Comparison of ENCODE assay signal across 8 cellular contexts in genomic region chrX:107775734-107776511, GRCh38. TPM values are rescaled to one million over a fixed set of nuclear protein-coding genes. Genes with fewer than 3 reads are reported as not detected.
DNase-seq lines count a peak whose midpoint lies in the region; ATAC-seq, FAIRE-seq and TF ChIP-seq lines count a peak whose summit lies in the region.

TSC22D3 (minus strand) TSS chrX:107775787; CDS start chrX:107775419, 368 bp downstream.

- no peaks in the 10 kb centered on the region for H3K36me3 ChIP-seq in kidney (ENCODE audit: control insufficient read depth in 1 of 2, insufficient read depth in 2 of 2, low read length in 2 of 2)

- peak within 1 kb of the TSS; percentile 64 for H3K4me3 ChIP-seq in kidney (ENCODE audit: low read length in 2 of 2)

- H3K4me3 Mint-ChIP-seq in chondrocyte (ENCODE audit: unreplicated experiment), result peak within 1 kb of the TSS; percentile 79

- peak; percentile 72 for DNase-seq in ACHN
- peak; percentile 66 for DNase-seq in NCI-H2227 (lab: John Stamatoyannopoulos, UW; ENCODE audit: unreplicated experiment)
- peak; percentile 16 for DNase-seq in activated CD4-positive, alpha-beta T cell treated with anti-CD3 and anti-CD28 coated beads for 1 hour
- DNase-seq in chondrocyte (ENCODE audit: low spot score), result no peak
- DNase-seq in kidney, result peak; percentile 93
- peak; percentile 32 for DNase-seq in stimulated activated CD4-positive, alpha-beta T cell treated with anti-CD3 and anti-CD28 coated beads, Interleukin-12 subunit alpha, Interleukin-12 subunit beta, amount 100 ng/mL, for 4 hours

- no peak for FAIRE-seq in kidney (lab: Jason Lieb, UNC)

- H3K4me1 ChIP-seq in kidney (ENCODE audit: control insufficient read depth in 1 of 2, insufficient read depth in 1 of 2, low read depth in 1 of 2, low read length in 2 of 2), result peaks cover 0 to 13% of the 10 kb centered on the region in 2 donors

- peaks cover 25% of the 10 kb centered on the region for H3K4me1 Mint-ChIP-seq in chondrocyte (ENCODE audit: low read depth)

- H3K27me3 Mint-ChIP-seq in chondrocyte (ENCODE audit: low read depth), result no peaks in the 10 kb centered on the region

- peak within 1 kb of the TSS; percentile 93 for H3K27ac Mint-ChIP-seq in chondrocyte (ENCODE audit: unreplicated experiment)

- intact Hi-C loops in kidney (cut with DNase I), result loop anchor here (10.0 kb wide), 1 partner anchor 111 kb away; no protein-coding TSS in a partner anchor

- H3K9ac ChIP-seq in kidney (ENCODE audit: low read length in 2 of 2), result peak within 1 kb of the TSS; percentile 16 to 55

- in situ Hi-C loops in ACHN (cut with HindIII; ENCODE audit: low pct_ligation_motif_present, low pct_unique_long_range_greater_than_20kb, low sequenced_read_pairs), result no loop called here

- H3K9me3 ChIP-seq in kidney (ENCODE audit: control insufficient read depth in 1 of 2, low read length in 2 of 2), result no peaks in the 10 kb centered on the region

- H3K36me3 Mint-ChIP-seq in chondrocyte (ENCODE audit: low read depth), result peaks cover 4% of the 10 kb centered on the region

- TF ChIP-seq CTCF in chondrocyte (IDR thresholded peaks at IDR 0.05), result peak; percentile 48
- no peak for TF ChIP-seq CTCF in kidney (IDR thresholded peaks at IDR 0.05; ENCODE audit: borderline replicate concordance, extremely low read depth, insufficient read depth)

- H3K27ac ChIP-seq in kidney (ENCODE audit: low read depth in 2 of 2, low read length in 2 of 2), result peak within 1 kb of the TSS; percentile 13 to 37

- H3K9me3 Mint-ChIP-seq in chondrocyte (ENCODE audit: low read depth), result no peaks in the 10 kb centered on the region

- ATAC-seq in GM18868 (IDR thresholded peaks at IDR 0.05; ENCODE audit: unreplicated experiment), result peak; percentile 82
- ATAC-seq in HG03103 (IDR thresholded peaks at IDR 0.05; ENCODE audit: low read depth, unreplicated experiment), result peak; percentile 71

RNA-seq across cellular contexts. Expression of gene TSC22D3, which starts in this region (rescaled TPM):
- total RNA-seq in chondrocyte (191 to 199 TPM (median 199 TPM) in 3 replicates), kidney (320 TPM)
- 160 TPM for polyA plus RNA-seq in kidney (ENCODE audit: insufficient read depth, low read depth, low replicate concordance)
